8 cellular contexts compared by ENCODE assay signal in the genomic region with DNA sequence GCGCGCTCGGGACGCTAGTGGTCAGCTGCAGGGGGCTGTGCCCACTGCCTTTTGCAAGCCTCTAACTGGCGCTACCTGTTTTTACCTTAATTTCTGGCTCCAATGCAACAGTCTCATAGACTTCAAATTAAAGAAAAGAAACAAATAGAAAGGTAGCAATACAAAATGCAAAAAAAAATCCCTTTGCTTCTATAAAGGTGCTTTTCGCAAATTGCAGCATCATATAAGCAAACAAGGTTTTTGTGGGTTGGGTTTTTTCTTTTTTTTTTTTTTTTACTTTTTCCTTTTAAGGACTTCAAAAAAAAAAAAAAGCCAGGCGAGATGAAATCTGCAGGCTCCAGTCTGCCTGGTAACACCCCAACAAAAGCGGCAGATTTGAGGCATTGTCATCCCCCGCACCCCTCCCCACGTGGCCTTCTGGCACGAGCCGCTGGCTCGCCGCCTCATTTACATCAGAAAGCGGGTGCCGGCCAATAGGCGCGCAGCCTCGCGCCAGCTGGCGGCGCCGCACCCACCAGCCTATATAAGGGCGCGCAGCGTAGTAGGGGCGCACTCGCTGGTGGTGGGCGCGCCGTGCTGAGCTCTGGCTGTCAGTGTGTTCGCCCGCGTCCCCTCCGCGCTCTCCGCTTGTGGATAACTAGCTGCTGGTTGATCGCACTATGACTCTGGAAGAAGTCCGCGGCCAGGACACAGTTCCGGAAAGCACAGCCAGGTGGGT. TPM values are rescaled to one million over a fixed set of nuclear protein-coding genes. Genes with fewer than 3 reads are reported as not detected.
DNase-seq lines count a peak whose midpoint lies in the region; FAIRE-seq and TF ChIP-seq lines count a peak whose summit lies in the region.

A gene with protein sequence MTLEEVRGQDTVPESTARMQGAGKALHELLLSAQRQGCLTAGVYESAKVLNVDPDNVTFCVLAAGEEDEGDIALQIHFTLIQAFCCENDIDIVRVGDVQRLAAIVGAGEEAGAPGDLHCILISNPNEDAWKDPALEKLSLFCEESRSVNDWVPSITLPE (plus strand): TSS at position 550 of the 718 bp plus-strand sequence. CDS start 110 bp downstream, at position 660.

- H3K27ac ChIP-seq in astrocyte (ENCODE audit: low read depth, low read length) = no peak within 1 kb of the TSS
- H3K27ac ChIP-seq in hepatocyte = peak within 1 kb of the TSS; percentile 89
- peak within 1 kb of the TSS; percentile 89 for H3K27ac ChIP-seq in rectal smooth muscle tissue (ENCODE audit: low read depth, low read length)
- peak within 1 kb of the TSS; percentile 93 for H3K27ac ChIP-seq in vagina

- TF ChIP-seq POLR2A in vagina (IDR thresholded peaks at IDR 0.05) = peak in 1 of 2 donors; percentile 97

- peaks cover 36% of the 10 kb centered on the region for H3K4me1 ChIP-seq in astrocyte (ENCODE audit: insufficient read depth, low read length)
- H3K4me1 ChIP-seq in hepatocyte (ENCODE audit: insufficient read depth) = peaks cover 27% of the 10 kb centered on the region
- peaks cover 3% of the 10 kb centered on the region for H3K4me1 ChIP-seq in rectal smooth muscle tissue (ENCODE audit: control insufficient read depth, insufficient read depth, low read length)
- H3K4me1 ChIP-seq in vagina = peaks cover 34% of the 10 kb centered on the region

- peak within 1 kb of the TSS; percentile 70 for H3K9ac ChIP-seq in astrocyte (ENCODE audit: low read length)
- H3K9ac ChIP-seq in rectal smooth muscle tissue (ENCODE audit: low read length) = peak within 1 kb of the TSS; percentile 70

- H3K27me3 ChIP-seq in astrocyte (ENCODE audit: insufficient read depth, low read length) (peaks cover 27% of the 10 kb centered on the region), hepatocyte (no peaks in the 10 kb centered on the region), rectal smooth muscle tissue (ENCODE audit: control insufficient read depth, insufficient read depth, low read length) (no peaks in the 10 kb centered on the region), vagina (no peaks in the 10 kb centered on the region)

- H3K4me2 ChIP-seq in astrocyte (ENCODE audit: low read length) = peak within 1 kb of the TSS; percentile 96
- peak within 1 kb of the TSS; percentile 96 for H3K4me2 ChIP-seq in hepatocyte

- peak within 1 kb of the TSS; percentile 89 for H3K4me3 Mint-ChIP-seq in T-helper 2 cell treated with Interferon-gamma antibody and Interleukin-4, amounts not matched to agents 5 μg/mL and 100 μg/mL, for 36 hours
- peak within 1 kb of the TSS; percentile 90 for H3K4me3 Mint-ChIP-seq in astrocyte (ENCODE audit: unreplicated experiment)

- H3K9me3 ChIP-seq in astrocyte (ENCODE audit: insufficient read depth, low read depth, low read length) = no peaks in the 10 kb centered on the region
- no peaks in the 10 kb centered on the region for H3K9me3 ChIP-seq in hepatocyte (ENCODE audit: low read depth)
- H3K9me3 ChIP-seq in vagina = no peaks in the 10 kb centered on the region

- no peaks in the 10 kb centered on the region for H3K9me3 Mint-ChIP-seq in T-helper 2 cell treated with Interferon-gamma antibody and Interleukin-4, amounts not matched to agents 5 μg/mL and 100 μg/mL, for 36 hours
- no peaks in the 10 kb centered on the region for H3K9me3 Mint-ChIP-seq in astrocyte (ENCODE audit: unreplicated experiment)

- intact Hi-C loops in vagina (cut with DNase I) = loop anchor here (10.0 kb wide), 1 partner anchor 400 kb away; no protein-coding TSS in a partner anchor

- H3K79me2 ChIP-seq in astrocyte (ENCODE audit: insufficient read depth, low read length) (no peaks in the 10 kb centered on the region), hepatocyte (peaks cover 8% of the 10 kb centered on the region)

- no peak for TF ChIP-seq CTCF in astrocyte (IDR thresholded peaks at IDR 0.05; ENCODE audit: insufficient read depth, low read depth, low read length)
- no peak for TF ChIP-seq CTCF in hepatocyte (IDR thresholded peaks at IDR 0.05; ENCODE audit: poor library complexity)
- no peak for TF ChIP-seq CTCF in vagina (IDR thresholded peaks at IDR 0.05)

- peak within 1 kb of the TSS; percentile 76 for H2AFZ ChIP-seq in astrocyte (ENCODE audit: low read depth, low read length)
- H2AFZ ChIP-seq in hepatocyte = peak within 1 kb of the TSS; percentile 28

- FAIRE-seq in astrocyte (lab: Jason Lieb, UNC) = no peak

- H3K9me2 ChIP-seq in hepatocyte (replicated peaks; ENCODE audit: insufficient read depth) = no peaks in the 10 kb centered on the region

- peak within 1 kb of the TSS; percentile 77 for H3K27ac Mint-ChIP-seq in T-helper 2 cell treated with Interferon-gamma antibody and Interleukin-4, amounts not matched to agents 5 μg/mL and 100 μg/mL, for 36 hours
- H3K27ac Mint-ChIP-seq in astrocyte (ENCODE audit: unreplicated experiment) = peak within 1 kb of the TSS; percentile 85

- peaks cover 11% of the 10 kb centered on the region for H3K36me3 Mint-ChIP-seq in T-helper 2 cell treated with Interferon-gamma antibody and Interleukin-4, amounts not matched to agents 5 μg/mL and 100 μg/mL, for 36 hours (ENCODE audit: low read depth)
- no peaks in the 10 kb centered on the region for H3K36me3 Mint-ChIP-seq in astrocyte (ENCODE audit: low read depth, unreplicated experiment)

- peak; percentile 96 for DNase-seq in COLO668 (lab: John Stamatoyannopoulos, UW; ENCODE audit: unreplicated experiment)
- peak; percentile 82 for DNase-seq in H4 (ENCODE audit: low spot score)
- peak; percentile 93 for DNase-seq in NCI-H128 (lab: John Stamatoyannopoulos, UW; ENCODE audit: unreplicated experiment)
- peak; percentile 97 for DNase-seq in T-helper 2 cell treated with Interferon-gamma antibody and Interleukin-4, amounts not matched to agents 5 μg/mL and 100 μg/mL, for 36 hours (ENCODE audit: low spot score)
- peak; percentile 78 for DNase-seq in astrocyte (ENCODE audit: low read depth)
- peak; percentile 93 for DNase-seq in hepatocyte (ENCODE audit: low spot score)
- DNase-seq in vagina (ENCODE audit: extremely low spot score in 2 of 2) = peak in 1 of 2 donors; percentile 94

- peaks cover 21% of the 10 kb centered on the region for H3K4me1 Mint-ChIP-seq in T-helper 2 cell treated with Interferon-gamma antibody and Interleukin-4, amounts not matched to agents 5 μg/mL and 100 μg/mL, for 36 hours (ENCODE audit: low read depth)
- H3K4me1 Mint-ChIP-seq in astrocyte (ENCODE audit: low read depth, unreplicated experiment) = peaks cover 11% of the 10 kb centered on the region

- peaks cover 29% of the 10 kb centered on the region for H3K27me3 Mint-ChIP-seq in T-helper 2 cell treated with Interferon-gamma antibody and Interleukin-4, amounts not matched to agents 5 μg/mL and 100 μg/mL, for 36 hours (ENCODE audit: low read depth)
- peaks cover 36% of the 10 kb centered on the region for H3K27me3 Mint-ChIP-seq in astrocyte (ENCODE audit: low read depth, unreplicated experiment)

- H4K20me1 ChIP-seq in astrocyte (ENCODE audit: insufficient read depth, low read length) (no peaks in the 10 kb centered on the region), hepatocyte (ENCODE audit: insufficient read depth, poor library complexity, severe bottlenecking) (no peaks in the 10 kb centered on the region)

- under 1% methylated on average over 41 of the region's 41 CpGs for WGBS in hepatocyte (ENCODE audit: low lambda C conversion rate, missing lambda C conversion rate)

- H3K36me3 ChIP-seq in astrocyte (ENCODE audit: insufficient read depth, low read length) (no peaks in the 10 kb centered on the region), hepatocyte (replicated peaks; ENCODE audit: insufficient read depth, low read depth) (no peaks in the 10 kb centered on the region), rectal smooth muscle tissue (ENCODE audit: control insufficient read depth, insufficient read depth, low read length) (no peaks in the 10 kb centered on the region), vagina (no peaks in the 10 kb centered on the region)

- H3K4me3 ChIP-seq in astrocyte (ENCODE audit: insufficient read depth, low read depth, low read length) (peak within 1 kb of the TSS; percentile 65), hepatocyte (peak within 1 kb of the TSS; percentile 92), rectal smooth muscle tissue (ENCODE audit: low read length) (peak within 1 kb of the TSS; percentile 78), vagina (peak within 1 kb of the TSS; percentile 74 to 89)

RNA-seq across cellular contexts. Expression of the gene that starts here (rescaled TPM):
- total RNA-seq in H4 (2014; rRNA removed; shearing (Covaris generic)) = 0.52 and 1.3 TPM in 2 replicates
- total RNA-seq in astrocyte = 3.5 and 5.2 TPM in 2 replicates
- total RNA-seq in hepatocyte = 14.7 and 15.7 TPM in 2 replicates
- 45.1 and 47.8 TPM in 2 replicates for polyA plus RNA-seq in hepatocyte
- 16.2 TPM for total RNA-seq in vagina
